15 cellular contexts compared by ENCODE assay signal in the genomic region with DNA sequence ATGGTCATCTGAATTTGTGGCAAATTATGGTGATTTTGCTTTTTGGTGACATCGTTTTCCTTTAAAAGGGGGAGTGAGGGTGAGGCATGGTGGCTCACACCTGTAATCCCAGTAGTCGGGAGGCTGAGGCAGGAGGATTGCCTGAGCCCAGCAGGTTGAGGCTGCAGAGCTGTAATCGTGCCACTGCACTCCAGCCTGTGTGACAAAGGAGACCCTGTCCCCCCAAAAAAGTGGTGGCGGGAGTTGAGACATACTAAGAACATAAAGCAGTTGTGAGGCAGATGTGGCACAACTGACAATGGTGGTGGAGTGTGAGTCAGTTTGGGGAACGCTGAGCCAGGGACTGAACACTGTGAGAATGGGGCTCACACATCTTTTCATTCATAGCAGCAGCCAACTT.
"Had no signal": no experiment of that assay in that cellular context is flagged by ENCODE, and none has a peak within 500 bp of the region (broad histone marks: within the 10 kb centered on the region; RNA-seq: fewer than 3 reads in every experiment).

No MANE protein-coding gene starts in this region.

- H3K27ac ChIP-seq: breast epithelium, psoas muscle, VCaP had no signal

- H3K9me3 ChIP-seq: breast epithelium, psoas muscle had no signal

- H3K27me3 Mint-ChIP-seq: activated CD4-positive, alpha-beta T cell treated with anti-CD3 and anti-CD28 coated beads for 36 hours; activated naive CD4-positive, alpha-beta T cell treated with anti-CD3 and anti-CD28 coated beads, Interleukin-2, amount 50 U/mL, for 24 hours had no signal

- H3K27ac Mint-ChIP-seq: activated CD4-positive, alpha-beta T cell treated with anti-CD3 and anti-CD28 coated beads for 36 hours; natural killer cell had no signal

- H3K9me3 Mint-ChIP-seq: activated naive CD4-positive, alpha-beta T cell treated with anti-CD3 and anti-CD28 coated beads, Interleukin-2, amount 50 U/mL, for 24 hours; natural killer cell had no signal

- DNase-seq: activated CD4-positive, alpha-beta T cell treated with anti-CD3 and anti-CD28 coated beads for 36 hours; activated CD8-positive, alpha-beta memory T cell treated with anti-CD3 and anti-CD28 coated beads for 24 hours; anterior cingulate cortex; foreskin melanocyte; head of caudate nucleus; natural killer cell; occipital lobe; psoas muscle; stimulated activated CD4-positive, alpha-beta T cell treated with anti-CD3 and anti-CD28 coated beads, Interleukin-2, amount 100 ng/mL, for 24 hours; stimulated activated naive CD4-positive, alpha-beta T cell treated with Interleukin-2 at 50 U/mL for 16 hours; trophoblast cell had no signal

- H3K4me3 Mint-ChIP-seq: activated CD4-positive, alpha-beta T cell treated with anti-CD3 and anti-CD28 coated beads for 36 hours; activated naive CD4-positive, alpha-beta T cell treated with anti-CD3 and anti-CD28 coated beads, Interleukin-2, amount 50 U/mL, for 24 hours; natural killer cell had no signal

- H3K36me3 Mint-ChIP-seq: natural killer cell had no signal

- H3K36me3 ChIP-seq: breast epithelium had no signal

- H3K4me3 ChIP-seq: breast epithelium, psoas muscle had no signal

- ATAC-seq: natural killer cell, sciatic nerve had no signal

- H3K27me3 ChIP-seq: breast epithelium had no signal

- H3K4me1 ChIP-seq: breast epithelium, psoas muscle had no signal
